ENCODE assay signal across 1 cellular context in the genomic region with DNA sequence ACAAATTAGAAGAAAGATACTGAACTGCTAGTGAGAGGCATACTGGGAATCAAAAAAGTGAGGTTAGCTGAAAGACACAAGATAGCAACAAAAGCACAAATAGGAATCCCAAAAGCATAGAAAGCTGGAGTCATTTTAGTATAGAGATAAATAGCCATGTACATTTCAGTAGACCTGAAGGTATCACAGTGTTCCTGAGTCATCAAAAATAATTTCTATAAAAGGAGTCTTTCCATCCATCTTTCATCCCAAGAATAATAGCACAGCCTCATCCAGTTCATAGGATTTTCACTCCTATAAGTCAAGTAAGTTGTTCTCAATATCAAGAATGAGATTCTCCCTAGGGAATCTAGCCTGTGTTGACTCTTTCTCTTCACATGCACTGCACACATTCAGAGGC.
TF ChIP-seq lines count a peak whose summit lies in the region.

No MANE protein-coding gene starts in this region.

TF ChIP-seq in A549, 52 proteins besides CTCF, POLR2A, EP300 and RAD21 (continued from another document):
- TF ChIP-seq, protein P1, sequence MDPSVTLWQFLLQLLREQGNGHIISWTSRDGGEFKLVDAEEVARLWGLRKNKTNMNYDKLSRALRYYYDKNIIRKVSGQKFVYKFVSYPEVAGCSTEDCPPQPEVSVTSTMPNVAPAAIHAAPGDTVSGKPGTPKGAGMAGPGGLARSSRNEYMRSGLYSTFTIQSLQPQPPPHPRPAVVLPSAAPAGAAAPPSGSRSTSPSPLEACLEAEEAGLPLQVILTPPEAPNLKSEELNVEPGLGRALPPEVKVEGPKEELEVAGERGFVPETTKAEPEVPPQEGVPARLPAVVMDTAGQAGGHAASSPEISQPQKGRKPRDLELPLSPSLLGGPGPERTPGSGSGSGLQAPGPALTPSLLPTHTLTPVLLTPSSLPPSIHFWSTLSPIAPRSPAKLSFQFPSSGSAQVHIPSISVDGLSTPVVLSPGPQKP (IDR thresholded peaks at IDR 0.05; ENCODE audit: low read depth, low read length), result no peak
- TF ChIP-seq, protein P2, sequence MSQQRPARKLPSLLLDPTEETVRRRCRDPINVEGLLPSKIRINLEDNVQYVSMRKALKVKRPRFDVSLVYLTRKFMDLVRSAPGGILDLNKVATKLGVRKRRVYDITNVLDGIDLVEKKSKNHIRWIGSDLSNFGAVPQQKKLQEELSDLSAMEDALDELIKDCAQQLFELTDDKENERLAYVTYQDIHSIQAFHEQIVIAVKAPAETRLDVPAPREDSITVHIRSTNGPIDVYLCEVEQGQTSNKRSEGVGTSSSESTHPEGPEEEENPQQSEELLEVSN (IDR thresholded peaks at IDR 0.05; ENCODE audit: borderline replicate concordance, low read depth), result no peak
